9 cellular contexts compared by ENCODE assay signal in the genomic region with DNA sequence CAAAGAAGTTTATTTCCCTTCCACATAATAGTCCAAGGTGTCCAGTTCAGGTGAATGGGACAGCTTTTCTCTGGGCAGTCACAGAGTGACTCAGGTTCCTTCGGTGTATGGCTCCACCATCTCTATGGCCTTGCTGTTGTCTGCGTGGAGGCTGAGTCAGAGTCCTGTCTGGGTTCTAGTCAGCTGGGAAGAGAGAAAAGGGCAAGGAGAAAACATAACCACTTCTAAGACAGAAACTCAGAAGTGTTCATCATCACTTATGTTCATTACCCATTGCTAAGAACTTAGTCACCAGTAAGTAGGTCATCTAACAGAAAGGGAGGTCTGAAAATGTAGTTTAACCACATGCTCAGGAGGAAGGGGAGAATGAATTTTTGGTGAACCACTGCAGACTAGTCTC. TPM values are rescaled to one million over a fixed set of nuclear protein-coding genes. Genes with fewer than 3 reads are reported as not detected.
DNase-seq lines count a peak whose midpoint lies in the region; ATAC-seq and TF ChIP-seq lines count a peak whose summit lies in the region.
"Had no signal": no experiment of that assay in that cellular context is flagged by ENCODE, and none has a peak within 500 bp of the region (broad histone marks: within the 10 kb centered on the region; RNA-seq: fewer than 3 reads in every experiment).

No MANE protein-coding gene starts in this region.

- no peaks in the 10 kb centered on the region for H3K79me2 ChIP-seq in smooth muscle cell (ENCODE audit: low read depth)

- no TSS peak for BruUV-seq in Calu3 (replicated peaks; lab: Mats Ljungman, UMichigan)

- no peaks in the 10 kb centered on the region for H3K36me3 ChIP-seq in smooth muscle cell (ENCODE audit: low read depth)

- H3K4me2 ChIP-seq in smooth muscle cell: peak overlapping the region; percentile 71

- H3K9ac ChIP-seq in smooth muscle cell (ENCODE audit: low read depth): peak overlapping the region; percentile 91

- no peaks in the 10 kb centered on the region for H3K36me3 Mint-ChIP-seq in Calu3 (ENCODE audit: insufficient read depth, unreplicated experiment)

- DNase-seq in Calu3 (peak; percentile 28), dermis blood vessel endothelial cell (peak; percentile 34), smooth muscle cell (lab: John Stamatoyannopoulos, UW; ENCODE audit: unreplicated experiment) (no peak), OCI-M2 (lab: John Stamatoyannopoulos, UW; ENCODE audit: unreplicated experiment) (no peak), posterior cingulate gyrus (no peak)

- CTCF ChIA-PET in Calu3 (lab: Charles Lee): no interaction called here

- H3K27me3 Mint-ChIP-seq in Calu3 (ENCODE audit: unreplicated experiment): no peaks in the 10 kb centered on the region

- ATAC-seq in SK-N-SH treated with all-trans-retinoic acid at 6 μM for 48 hours (peak; percentile 78), HG03342 (IDR thresholded peaks at IDR 0.05; ENCODE audit: unreplicated experiment) (no peak), HG02981 (IDR thresholded peaks at IDR 0.05; ENCODE audit: unreplicated experiment) (no peak)
- ATAC-seq: GM12878 had no signal

- peaks cover 18% of the 10 kb centered on the region for H3K4me1 ChIP-seq in smooth muscle cell (ENCODE audit: low read depth)

- TF ChIP-seq CTCF in Calu3 (IDR thresholded peaks at IDR 0.05; ENCODE audit: unreplicated experiment) (no peak), smooth muscle cell (IDR thresholded peaks at IDR 0.05; ENCODE audit: borderline replicate concordance, insufficient read depth, poor library complexity, severe bottlenecking) (no peak)

- H3K27ac ChIP-seq in smooth muscle cell (ENCODE audit: low read depth): peak overlapping the region; percentile 99

- H3K9me3 Mint-ChIP-seq in Calu3 (ENCODE audit: low read depth, unreplicated experiment): no peaks in the 10 kb centered on the region

- WGBS in smooth muscle cell (ENCODE audit: low lambda C conversion rate): 8% methylated on average over 2 of the region's 2 CpGs

- no peak overlapping the region for H3K27ac Mint-ChIP-seq in Calu3 (ENCODE audit: unreplicated experiment)

- no peaks in the 10 kb centered on the region for H3K9me3 ChIP-seq in smooth muscle cell (replicated peaks; ENCODE audit: low read depth)

- H4K20me1 ChIP-seq in smooth muscle cell (ENCODE audit: low read depth): no peaks in the 10 kb centered on the region

- H3K4me1 Mint-ChIP-seq in Calu3 (ENCODE audit: low read depth, unreplicated experiment): peaks cover 13% of the 10 kb centered on the region

- H3K27me3 ChIP-seq in smooth muscle cell (ENCODE audit: low read depth): no peaks in the 10 kb centered on the region

- no peak overlapping the region for H3K4me3 Mint-ChIP-seq in Calu3 (ENCODE audit: low read depth, unreplicated experiment)

- intact Hi-C loops in Calu3 (cut with micrococcal nuclease; ENCODE audit: unreplicated experiment) (no loop called here), posterior cingulate gyrus (cut with DNase I) (no loop called here)

- H2AFZ ChIP-seq in smooth muscle cell (ENCODE audit: low read depth): no peak overlapping the region

- H3K4me3 ChIP-seq in smooth muscle cell: no peak overlapping the region
- H3K4me3 ChIP-seq: GM12878 had no signal

- peaks cover 10% of the 10 kb centered on the region for H3F3A ChIP-seq in smooth muscle cell (ENCODE audit: low read depth)

TF ChIP-seq in SK-N-SH treated with all-trans-retinoic acid at 6 μM for 48 hours, 23 proteins besides CTCF, POLR2A, EP300 and RAD21:
- TF ChIP-seq, protein P1, sequence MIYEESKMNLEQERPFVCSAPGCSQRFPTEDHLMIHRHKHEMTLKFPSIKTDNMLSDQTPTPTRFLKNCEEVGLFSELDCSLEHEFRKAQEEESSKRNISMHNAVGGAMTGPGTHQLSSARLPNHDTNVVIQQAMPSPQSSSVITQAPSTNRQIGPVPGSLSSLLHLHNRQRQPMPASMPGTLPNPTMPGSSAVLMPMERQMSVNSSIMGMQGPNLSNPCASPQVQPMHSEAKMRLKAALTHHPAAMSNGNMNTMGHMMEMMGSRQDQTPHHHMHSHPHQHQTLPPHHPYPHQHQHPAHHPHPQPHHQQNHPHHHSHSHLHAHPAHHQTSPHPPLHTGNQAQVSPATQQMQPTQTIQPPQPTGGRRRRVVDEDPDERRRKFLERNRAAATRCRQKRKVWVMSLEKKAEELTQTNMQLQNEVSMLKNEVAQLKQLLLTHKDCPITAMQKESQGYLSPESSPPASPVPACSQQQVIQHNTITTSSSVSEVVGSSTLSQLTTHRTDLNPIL (CRISPR knock-in tag; IDR thresholded peaks at IDR 0.05; ENCODE audit: low read depth): no peak
- no peak for TF ChIP-seq ZFP3 (CRISPR knock-in tag; IDR thresholded peaks at IDR 0.05)
- no peak for TF ChIP-seq BACH2 (CRISPR knock-in tag; IDR thresholded peaks at IDR 0.05; ENCODE audit: borderline replicate concordance)
- TF ChIP-seq TOX (CRISPR knock-in tag; IDR thresholded peaks at IDR 0.05; ENCODE audit: borderline replicate concordance): no peak
- TF ChIP-seq ZFP30 (CRISPR knock-in tag; IDR thresholded peaks at IDR 0.05): no peak
- no peak for TF ChIP-seq ZC3H10 (CRISPR knock-in tag; IDR thresholded peaks at IDR 0.05)
- no peak for TF ChIP-seq OSR1 (CRISPR knock-in tag; IDR thresholded peaks at IDR 0.05)
- no peak for TF ChIP-seq ZNF565 (CRISPR knock-in tag; conservative IDR thresholded peaks at IDR 0.05; ENCODE audit: low read depth)
- TF ChIP-seq, protein P2, sequence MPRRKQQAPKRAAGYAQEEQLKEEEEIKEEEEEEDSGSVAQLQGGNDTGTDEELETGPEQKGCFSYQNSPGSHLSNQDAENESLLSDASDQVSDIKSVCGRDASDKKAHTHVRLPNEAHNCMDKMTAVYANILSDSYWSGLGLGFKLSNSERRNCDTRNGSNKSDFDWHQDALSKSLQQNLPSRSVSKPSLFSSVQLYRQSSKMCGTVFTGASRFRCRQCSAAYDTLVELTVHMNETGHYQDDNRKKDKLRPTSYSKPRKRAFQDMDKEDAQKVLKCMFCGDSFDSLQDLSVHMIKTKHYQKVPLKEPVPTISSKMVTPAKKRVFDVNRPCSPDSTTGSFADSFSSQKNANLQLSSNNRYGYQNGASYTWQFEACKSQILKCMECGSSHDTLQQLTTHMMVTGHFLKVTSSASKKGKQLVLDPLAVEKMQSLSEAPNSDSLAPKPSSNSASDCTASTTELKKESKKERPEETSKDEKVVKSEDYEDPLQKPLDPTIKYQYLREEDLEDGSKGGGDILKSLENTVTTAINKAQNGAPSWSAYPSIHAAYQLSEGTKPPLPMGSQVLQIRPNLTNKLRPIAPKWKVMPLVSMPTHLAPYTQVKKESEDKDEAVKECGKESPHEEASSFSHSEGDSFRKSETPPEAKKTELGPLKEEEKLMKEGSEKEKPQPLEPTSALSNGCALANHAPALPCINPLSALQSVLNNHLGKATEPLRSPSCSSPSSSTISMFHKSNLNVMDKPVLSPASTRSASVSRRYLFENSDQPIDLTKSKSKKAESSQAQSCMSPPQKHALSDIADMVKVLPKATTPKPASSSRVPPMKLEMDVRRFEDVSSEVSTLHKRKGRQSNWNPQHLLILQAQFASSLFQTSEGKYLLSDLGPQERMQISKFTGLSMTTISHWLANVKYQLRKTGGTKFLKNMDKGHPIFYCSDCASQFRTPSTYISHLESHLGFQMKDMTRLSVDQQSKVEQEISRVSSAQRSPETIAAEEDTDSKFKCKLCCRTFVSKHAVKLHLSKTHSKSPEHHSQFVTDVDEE (CRISPR knock-in tag; IDR thresholded peaks at IDR 0.05): no peak
- TF ChIP-seq ESRRG (CRISPR knock-in tag; IDR thresholded peaks at IDR 0.05): no peak

RNA-seq across cellular contexts. Expression of a gene that starts 32.4 kb away (rescaled TPM):
- total RNA-seq in Calu3 (2022): 7.4 and 8.4 TPM in 2 replicates
- total RNA-seq in dermis blood vessel endothelial cell: 4.3 and 13.6 TPM in 2 replicates
- total RNA-seq in smooth muscle cell: 4.2 and 15.4 TPM in 2 replicates
- 1.5 and 2.5 TPM in 2 replicates for polyA plus RNA-seq in smooth muscle cell

Comparison
In these comparisons a context has a peak if more than half of its experiments do, and no peak if none do; other contexts are left out.
1. DNase-seq: peak in Calu3 (single experiment) and dermis blood vessel endothelial cell (single experiment); none in smooth muscle cell (single experiment), OCI-M2 (single experiment) and posterior cingulate gyrus (0 of 10).